ENCODE assay signal across 30 cellular contexts in genomic region chr1:12445257-12445656, GRCh38.
"Had no signal": no experiment of that assay in that cellular context is flagged by ENCODE, and none has a peak within 500 bp of the region (broad histone marks: within the 10 kb centered on the region; RNA-seq: fewer than 3 reads in every experiment).

No MANE protein-coding gene starts in this region.

- ATAC-seq: activated CD4-positive, alpha-beta T cell treated with anti-CD3 and anti-CD28 coated beads for 36 hours; activated CD4-positive, CD25-positive, alpha-beta regulatory T cell treated with anti-CD3 and anti-CD28 coated beads, Interleukin-2, amount 50 U/mL, for 24 hours; activated CD8-positive, alpha-beta T cell treated with anti-CD3 and anti-CD28 coated beads, Interleukin-2, amount 10 ng/mL, durations not matched to agents 7 days and 5 days; activated T-cell treated with anti-CD3 and anti-CD28 coated beads, Interleukin-2, amount 50 U/mL, for 4 hours had no signal

- H3K27ac ChIP-seq: brain microvascular endothelial cell, KMS-11, Peyer's patch, SJSA1 had no signal

- H3K4me3 ChIP-seq: Peyer's patch, SJSA1 had no signal

- H3K9me3 ChIP-seq: Peyer's patch, SJSA1, SK-N-SH had no signal

- H3K4me2 ChIP-seq: KMS-11, SK-N-SH had no signal

- H3K27ac Mint-ChIP-seq: activated CD4-positive, alpha-beta T cell treated with anti-CD3 and anti-CD28 coated beads for 36 hours; activated CD4-positive, alpha-beta T cell treated with anti-CD3 and anti-CD28 coated beads, Interleukin-2, amount 10 ng/mL, durations not matched to agents 7 days and 5 days; activated CD8-positive, alpha-beta T cell treated with anti-CD3 and anti-CD28 coated beads, Interleukin-2, amount 10 ng/mL, durations not matched to agents 7 days and 5 days; T-helper 1 cell treated with Interleukin-12 subunit alpha and Interleukin-12 subunit beta and Interleukin-4 antibody, amounts not matched to agents 30 μg/mL and 1 μg/mL, for 36 hours; T-helper 2 cell treated with Interferon-gamma antibody and Interleukin-4, amounts not matched to agents 5 μg/mL and 100 μg/mL, for 36 hours had no signal

- H3K27me3 Mint-ChIP-seq: activated naive CD4-positive, alpha-beta T cell treated with anti-CD3 and anti-CD28 coated beads, Interleukin-2, amount 50 U/mL, for 24 hours had no signal

- DNase-seq: activated CD4-positive, alpha-beta T cell treated with anti-CD3 and anti-CD28 coated beads for 36 hours; activated CD4-positive, alpha-beta T cell treated with anti-CD3 and anti-CD28 coated beads, Interleukin-2, amount 10 ng/mL, durations not matched to agents 7 days and 5 days; activated CD4-positive, alpha-beta T cell treated with anti-CD3 and anti-CD28 coated beads, Interleukin-2, amount 50 U/mL, for 48 hours; activated CD8-positive, alpha-beta T cell treated with anti-CD3 and anti-CD28 coated beads, Interleukin-2, amount 10 ng/mL, durations not matched to agents 7 days and 5 days; activated gamma-delta T cell; activated naive CD4-positive, alpha-beta T cell treated with Interleukin-2 at 50 U/mL for 16 hours; activated T-cell treated with anti-CD3 and anti-CD28 coated beads, Interleukin-2, amount 50 U/mL, for 4 hours; amniotic stem cell; aorta; brain microvascular endothelial cell; central memory CD4-positive, alpha-beta T cell; MM.1S; MV-4-11; NCI-H1092; NCI-H1436 treated with DMSO at 0.1 percent for 48 hours; NCI-H1694 treated with DMSO at 0.1 percent for 48 hours; NCI-H2029; NCI-H345; NCI-H524 treated with DMSO at 0.1 percent for 48 hours; Peyer's patch; RPMI8226; SHP77 treated with DMSO at 0.1 percent for 48 hours; SK-N-SH had no signal

- H3K9ac ChIP-seq: KMS-11, SK-N-SH had no signal

- H3K9me3 Mint-ChIP-seq: activated naive CD4-positive, alpha-beta T cell treated with anti-CD3 and anti-CD28 coated beads, Interleukin-2, amount 50 U/mL, for 24 hours; T-helper 2 cell treated with Interferon-gamma antibody and Interleukin-4, amounts not matched to agents 5 μg/mL and 100 μg/mL, for 36 hours had no signal

- H3K27me3 ChIP-seq: brain microvascular endothelial cell, Peyer's patch, SJSA1 had no signal

- H3K36me3 ChIP-seq: Peyer's patch, SJSA1 had no signal

- FAIRE-seq: TTC549 had no signal

- H3K4me3 Mint-ChIP-seq: activated CD4-positive, alpha-beta T cell treated with anti-CD3 and anti-CD28 coated beads for 36 hours; activated CD4-positive, alpha-beta T cell treated with anti-CD3 and anti-CD28 coated beads, Interleukin-2, amount 10 ng/mL, durations not matched to agents 7 days and 5 days; activated CD8-positive, alpha-beta T cell treated with anti-CD3 and anti-CD28 coated beads, Interleukin-2, amount 10 ng/mL, durations not matched to agents 7 days and 5 days; activated naive CD4-positive, alpha-beta T cell treated with anti-CD3 and anti-CD28 coated beads, Interleukin-2, amount 50 U/mL, for 24 hours; activated T-cell treated with anti-CD3 and anti-CD28 coated beads, Interleukin-2, amount 50 U/mL, for 4 hours; T-helper 1 cell treated with Interleukin-12 subunit alpha and Interleukin-12 subunit beta and Interleukin-4 antibody, amounts not matched to agents 30 μg/mL and 1 μg/mL, for 36 hours; T-helper 2 cell treated with Interferon-gamma antibody and Interleukin-4, amounts not matched to agents 5 μg/mL and 100 μg/mL, for 36 hours had no signal
